In the genomic region with DNA sequence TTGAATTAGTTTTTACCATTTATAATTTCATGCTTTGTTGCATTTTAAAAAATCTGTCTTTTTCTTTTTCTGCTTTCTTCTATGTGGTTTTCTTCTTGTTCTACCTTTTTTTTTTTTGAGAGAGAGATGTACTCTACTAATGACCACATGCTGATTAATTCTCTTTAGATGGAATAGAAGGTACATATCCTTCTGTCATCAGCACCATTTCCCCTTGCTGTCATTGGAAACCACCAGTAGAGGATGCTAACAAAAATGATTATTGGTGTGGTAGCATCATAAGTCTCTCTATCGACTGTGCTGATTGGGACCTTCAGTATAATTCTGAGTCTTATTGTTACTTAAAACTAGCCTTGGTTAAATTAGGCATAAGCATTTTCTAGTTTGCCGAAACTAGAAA, we compare ENCODE assay signal across 8 cellular contexts. TPM values are rescaled to one million over a fixed set of nuclear protein-coding genes. Genes with fewer than 3 reads are reported as not detected.
DNase-seq lines count a peak whose midpoint lies in the region; TF ChIP-seq lines count a peak whose summit lies in the region.

No MANE protein-coding gene starts in this region.

- H3K27ac ChIP-seq in A673 (ENCODE audit: low read depth, low read length, poor library complexity, severe bottlenecking): no peak overlapping the region

- intact Hi-C loops in A673 (cut with micrococcal nuclease; ENCODE audit: unreplicated experiment): loop anchor here (10.0 kb wide), 2 partner anchors 172 to 482 kb away; no protein-coding TSS in a partner anchor

- peaks cover 15% of the 10 kb centered on the region for H3K4me1 ChIP-seq in A673 (ENCODE audit: insufficient read depth, low read length, poor library complexity, severe bottlenecking)

- H3K36me3 ChIP-seq in A673 (ENCODE audit: insufficient read depth, low read length, poor library complexity, severe bottlenecking): no peaks in the 10 kb centered on the region

- H3K4me3 ChIP-seq in A673 (ENCODE audit: low read depth, low read length, poor library complexity, severe bottlenecking) (no peak overlapping the region), fibroblast of villous mesenchyme (ENCODE audit: low read depth, low read length) (peak overlapping the region; percentile 94)

- POLR2A ChIA-PET in A673 (lab: Charles Lee; ENCODE audit: low non-redundant PET): no interaction called here

- no peaks in the 10 kb centered on the region for H3K9me3 ChIP-seq in A673 (ENCODE audit: low read depth, low read length, poor library complexity, severe bottlenecking)

- CTCF ChIA-PET in A673 (lab: Charles Lee): no interaction called here

- peak; percentile 28; the same call in 1 of the 2 replicates for TF ChIP-seq CTCF in A673 (conservative IDR thresholded peaks at IDR 0.05; ENCODE audit: low read depth, low read length)
- TF ChIP-seq CTCF in fibroblast of villous mesenchyme (IDR thresholded peaks at IDR 0.05; ENCODE audit: insufficient read depth, low read depth, low read length): peak; percentile 36

- no peak for DNase-seq in A673 (ENCODE audit: low spot score)
- peak; percentile 26 for DNase-seq in EH (ENCODE audit: low read depth)
- peak; percentile 91 for DNase-seq in RKO (ENCODE audit: low spot score)
- DNase-seq in fibroblast of villous mesenchyme (ENCODE audit: low read depth): no peak
- no peak for DNase-seq in GF-D8 (lab: John Stamatoyannopoulos, UW)
- DNase-seq in NCI-H1436 (lab: John Stamatoyannopoulos, UW): no peak
- no peak for DNase-seq in GM19240 (ENCODE audit: insufficient read length, low spot score)
- no peak for DNase-seq in HPDE6-E6E7 (ENCODE audit: extremely low spot score)

- no TSS peak for BruUV-seq in A673 (replicated peaks; lab: Mats Ljungman, UMichigan)

- peaks cover 63% of the 10 kb centered on the region for H3K27me3 ChIP-seq in A673 (replicated peaks; ENCODE audit: insufficient read depth, low read depth, low read length, poor library complexity)

RNA-seq across cellular contexts. Expression of a gene that starts 3.6 kb away (rescaled TPM):
- total RNA-seq in A673 (2021) (8.3 and 10.3 TPM in 2 replicates), fibroblast of villous mesenchyme (73.4 and 89.8 TPM in 2 replicates)

Comparison
In these comparisons a context has a peak if more than half of its experiments do, and no peak if none do; other contexts are left out.
1. DNase-seq: peak in EH (single experiment) and RKO (single experiment); none in A673 (single experiment), fibroblast of villous mesenchyme (single experiment), GF-D8 (single experiment), NCI-H1436 (single experiment), GM19240 (single experiment) and HPDE6-E6E7 (single experiment).